26 cellular contexts compared by ENCODE assay signal in the genomic region with DNA sequence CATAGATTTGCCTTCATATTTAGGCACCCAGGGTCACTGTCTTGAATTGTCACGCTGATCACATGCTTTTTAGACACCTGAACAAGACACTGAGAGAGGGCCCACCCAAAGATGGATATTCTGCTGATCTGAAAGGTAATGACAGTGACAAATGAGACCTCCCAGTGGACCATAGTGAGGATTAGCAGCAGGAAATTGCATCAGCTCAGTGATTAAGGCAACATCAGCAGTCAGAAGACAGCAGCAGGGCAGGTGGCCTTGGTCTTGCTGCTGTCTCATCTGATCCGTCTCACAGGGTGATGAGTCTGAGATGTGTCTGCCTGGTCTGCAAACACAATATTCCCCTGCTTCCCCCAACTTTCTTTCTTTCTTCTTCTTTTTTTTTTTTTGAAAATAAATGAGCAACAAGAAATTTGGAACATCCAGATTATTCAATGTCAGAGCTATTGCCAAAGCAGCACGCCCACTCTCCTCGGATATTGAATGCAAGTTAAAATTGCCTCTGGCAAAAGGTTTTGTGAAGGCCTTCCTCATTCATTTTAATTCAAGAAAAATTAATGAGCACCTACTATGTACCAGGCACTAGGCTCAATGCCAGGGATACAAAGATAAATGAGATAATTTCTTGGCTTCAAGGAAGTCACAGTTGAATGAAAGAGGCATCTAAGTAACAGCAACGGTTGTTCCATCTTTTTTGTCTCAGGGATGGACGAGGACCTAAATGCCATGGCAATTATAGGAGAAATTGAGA. TPM values are rescaled to one million over a fixed set of nuclear protein-coding genes. Genes with fewer than 3 reads are reported as not detected.
DNase-seq lines count a peak whose midpoint lies in the region; ATAC-seq and TF ChIP-seq lines count a peak whose summit lies in the region.
"Had no signal": no experiment of that assay in that cellular context is flagged by ENCODE, and none has a peak within 500 bp of the region (broad histone marks: within the 10 kb centered on the region; RNA-seq: fewer than 3 reads in every experiment).

No MANE protein-coding gene starts in this region.

- H3K4me3 ChIP-seq in MM.1S (ENCODE audit: low read length) (no peak overlapping the region), adrenal gland (no peak overlapping the region), left ventricle myocardium inferior (no peak overlapping the region)
- H3K4me3 ChIP-seq: neural progenitor cell, Peyer's patch, psoas muscle, SJCRH30, transverse colon had no signal

- no peaks in the 10 kb centered on the region for H3K9me2 ChIP-seq in MM.1S (replicated peaks; ENCODE audit: insufficient read depth, low read length)

- H3K36me3 ChIP-seq in MM.1S (replicated peaks; ENCODE audit: insufficient read depth, low read length): no peaks in the 10 kb centered on the region
- H3K36me3 ChIP-seq in adrenal gland (replicated peaks in 1 of 2): no peaks in the 10 kb centered on the region
- H3K36me3 ChIP-seq in left ventricle myocardium inferior: no peaks in the 10 kb centered on the region
- H3K36me3 ChIP-seq: neural progenitor cell, Peyer's patch, SJCRH30, transverse colon had no signal

- H3K27me3 ChIP-seq in MM.1S (replicated peaks; ENCODE audit: insufficient read depth, low read length) (no peaks in the 10 kb centered on the region), adrenal gland (no peaks in the 10 kb centered on the region), left ventricle myocardium inferior (ENCODE audit: low read depth) (no peaks in the 10 kb centered on the region)
- H3K27me3 ChIP-seq: neural progenitor cell, Peyer's patch, SJCRH30, transverse colon had no signal

- TF ChIP-seq CTCF in MM.1S (IDR thresholded peaks at IDR 0.05; ENCODE audit: low read length) (no peak), adrenal gland (IDR thresholded peaks at IDR 0.05) (no peak), left ventricle myocardium inferior (IDR thresholded peaks at IDR 0.05; ENCODE audit: borderline replicate concordance) (no peak)

- peak; percentile 31 for DNase-seq in COR-L47 (lab: John Stamatoyannopoulos, UW)
- peak; percentile 70 for DNase-seq in MM.1S
- DNase-seq in NCI-H82 treated with DMSO at 0.1 percent for 48 hours (lab: John Stamatoyannopoulos, UW; ENCODE audit: unreplicated experiment): peak; percentile 51
- peak in 5 of 7 donors; percentile 3 to 28 (median 15) for DNase-seq in adrenal gland
- no peak for DNase-seq in posterior vena cava (ENCODE audit: low spot score)
- DNase-seq in left ventricle myocardium inferior: no peak
- no peak for DNase-seq in substantia nigra (lab: John Stamatoyannopoulos, UW)
- DNase-seq: activated CD4-positive, alpha-beta T cell treated with anti-CD3 and anti-CD28 coated beads, Interleukin-2, amount 10 ng/mL, durations not matched to agents 7 days and 5 days; activated CD8-positive, alpha-beta memory T cell treated with anti-CD3 and anti-CD28 coated beads, Interleukin-2, amount 10 ng/mL, durations not matched to agents 7 days and 5 days; activated naive CD4-positive, alpha-beta T cell treated with anti-CD3 and anti-CD28 coated beads for 36 hours; activated T-cell treated with anti-CD3 and anti-CD28 coated beads, Interleukin-2, amount 50 U/mL, for 72 hours; aorta; caudate nucleus; dermis blood vessel endothelial cell; NCI-H1105 treated with DMSO at 0.1 percent for 48 hours; NCI-H774; Peyer's patch; psoas muscle; stimulated activated CD8-positive, alpha-beta memory T cell treated with anti-CD3 and anti-CD28 coated beads, Interleukin-4, amount 100 ng/mL, for 48 hours; transverse colon had no signal

- no peak for TF ChIP-seq POLR2A in adrenal gland (IDR thresholded peaks at IDR 0.05)

- H3K9me3 ChIP-seq in MM.1S (replicated peaks; ENCODE audit: insufficient read depth, low read length) (no peaks in the 10 kb centered on the region), adrenal gland (replicated peaks in 1 of 3) (no peaks in the 10 kb centered on the region), left ventricle myocardium inferior (replicated peaks) (no peaks in the 10 kb centered on the region)
- H3K9me3 ChIP-seq: Peyer's patch, psoas muscle, SJCRH30, transverse colon had no signal

- no peak overlapping the region for H3K4me2 ChIP-seq in MM.1S (ENCODE audit: low read depth, low read length)
- H3K4me2 ChIP-seq: neural progenitor cell had no signal

- ATAC-seq in HG03135 (IDR thresholded peaks at IDR 0.05; ENCODE audit: unreplicated experiment): no peak
- ATAC-seq: activated CD8-positive, alpha-beta memory T cell treated with anti-CD3 and anti-CD28 coated beads, Interleukin-2, amount 10 ng/mL, durations not matched to agents 7 days and 5 days; activated T-cell treated with anti-CD3 and anti-CD28 coated beads, Interleukin-2, amount 50 U/mL, for 72 hours; psoas muscle had no signal

- H3K27ac ChIP-seq in MM.1S (ENCODE audit: low read length): no peak overlapping the region
- no peak overlapping the region for H3K27ac ChIP-seq in adrenal gland
- H3K27ac ChIP-seq in left ventricle myocardium inferior (replicated peaks): no peak overlapping the region
- H3K27ac ChIP-seq in substantia nigra (ENCODE audit: low read depth, low read length, poor library complexity, severe bottlenecking): no peak overlapping the region
- H3K27ac ChIP-seq: HL-60, neural progenitor cell, Peyer's patch, psoas muscle, SJCRH30, transverse colon had no signal

- H3F3A ChIP-seq in MM.1S (ENCODE audit: insufficient read depth, low read length): no peaks in the 10 kb centered on the region

- intact Hi-C loops in adrenal gland (cut with DNase I): no loop called here
- intact Hi-C loops in posterior vena cava (cut with DNase I): no loop called here
- intact Hi-C loops in left ventricle myocardium inferior (cut with micrococcal nuclease): no loop called here

- H2AFZ ChIP-seq in MM.1S (ENCODE audit: low read length): no peak overlapping the region
- H2AFZ ChIP-seq: neural progenitor cell had no signal

- 61 to 67% (median 62%) methylated on average over 6 of the region's 6 CpGs for WGBS in adrenal gland, 4 donors

- no peaks in the 10 kb centered on the region for H4K20me1 ChIP-seq in MM.1S (ENCODE audit: insufficient read depth, low read length)

- H3K9ac ChIP-seq in MM.1S (ENCODE audit: low read length): no peak overlapping the region
- H3K9ac ChIP-seq: neural progenitor cell had no signal

- H3K4me1 ChIP-seq in MM.1S (ENCODE audit: low read length): peaks cover 21% of the 10 kb centered on the region
- H3K4me1 ChIP-seq in adrenal gland (replicated peaks in 1 of 2): no peaks in the 10 kb centered on the region
- H3K4me1 ChIP-seq in left ventricle myocardium inferior: no peaks in the 10 kb centered on the region
- H3K4me1 ChIP-seq: neural progenitor cell, Peyer's patch, psoas muscle, SJCRH30, transverse colon had no signal

- no peaks in the 10 kb centered on the region for H3K79me2 ChIP-seq in MM.1S (ENCODE audit: low read length)

RNA-seq across cellular contexts. Expression of a gene that starts 14.1 kb away (rescaled TPM):
- total RNA-seq in adrenal gland (not detected), posterior vena cava (not detected), left ventricle myocardium inferior (not detected)
- polyA plus RNA-seq in adrenal gland: not detected
- total RNA-seq: activated CD4-positive, alpha-beta T cell treated with anti-CD3 and anti-CD28 coated beads, Interleukin-2, amount 10 ng/mL, durations not matched to agents 7 days and 5 days; activated CD8-positive, alpha-beta memory T cell treated with anti-CD3 and anti-CD28 coated beads, Interleukin-2, amount 10 ng/mL, durations not matched to agents 7 days and 5 days; activated naive CD4-positive, alpha-beta T cell treated with anti-CD3 and anti-CD28 coated beads for 36 hours; activated T-cell treated with anti-CD3 and anti-CD28 coated beads, Interleukin-2, amount 50 U/mL, for 72 hours; aorta; dermis blood vessel endothelial cell; Peyer's patch; psoas muscle; SJCRH30; skeletal muscle tissue; transverse colon had no signal
- polyA plus RNA-seq: aorta, CD14-positive monocyte, psoas muscle had no signal

Comparison
In these comparisons a context has a peak if more than half of its experiments do, and no peak if none do; other contexts are left out.
1. DNase-seq: peak in COR-L47 (single experiment), MM.1S (single experiment), NCI-H82 treated with DMSO at 0.1 percent for 48 hours (single experiment) and adrenal gland (5 of 7); none in posterior vena cava (single experiment), left ventricle myocardium inferior (single experiment) and substantia nigra (0 of 49).